ENCODE assay signal across 15 cellular contexts in the genomic region with DNA sequence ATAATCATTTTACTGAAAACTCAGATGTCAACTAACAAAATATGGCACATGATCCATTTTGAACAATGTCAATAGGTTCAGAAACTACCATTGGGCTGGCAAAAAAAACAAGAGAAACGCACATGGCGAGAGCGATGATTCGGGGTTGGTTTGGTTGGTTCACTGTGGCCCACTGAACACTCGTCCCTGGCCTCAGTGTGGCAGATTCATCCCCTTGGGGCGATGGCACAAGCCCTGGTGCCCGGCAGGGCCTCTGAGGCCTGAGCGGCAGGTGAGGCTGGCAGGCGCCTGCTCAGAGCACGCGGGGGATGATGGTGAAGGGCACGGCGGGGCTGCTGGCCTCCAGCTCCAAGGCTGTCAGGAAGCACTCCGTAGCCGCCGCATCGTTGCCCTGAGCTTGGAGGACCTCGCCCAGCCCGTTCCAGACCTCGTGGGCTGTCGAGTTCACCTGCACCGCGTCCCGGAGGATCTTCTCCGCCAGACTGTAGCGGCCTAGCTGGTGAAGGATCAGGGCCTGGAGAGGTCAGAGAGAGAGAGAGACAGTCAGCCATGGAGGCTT.
DNase-seq lines count a peak whose midpoint lies in the region; TF ChIP-seq lines count a peak whose summit lies in the region.
"Had no signal": no experiment of that assay in that cellular context is flagged by ENCODE, and none has a peak within 500 bp of the region (broad histone marks: within the 10 kb centered on the region; RNA-seq: fewer than 3 reads in every experiment).

No MANE protein-coding gene starts in this region.

- TF ChIP-seq CTCF in CD14-positive monocyte (IDR thresholded peaks at IDR 0.05) (no peak), chondrocyte (IDR thresholded peaks at IDR 0.05) (no peak), spleen (IDR thresholded peaks at IDR 0.05 in 8 of 11, conservative IDR thresholded peaks at IDR 0.05 in 3 of 11) (no peak), transverse colon (IDR thresholded peaks at IDR 0.05) (no peak)

- in situ Hi-C loops in transverse colon (cut with MboI; ENCODE audit: low pct_ligation_motif_present in 1 of 4, low pct_unique_long_range_greater_than_20kb in 1 of 4, low sequenced_read_pairs in 3 of 4) = no loop called here

- H3K9me3 Mint-ChIP-seq in CD14-positive monocyte (peaks cover 0 to 2% (median 0%) of the 10 kb centered on the region in 7 donors), chondrocyte (ENCODE audit: low read depth) (no peaks in the 10 kb centered on the region)
- H3K9me3 Mint-ChIP-seq: CD8-positive, alpha-beta T cell had no signal

- no peak overlapping the region for H2AK5ac ChIP-seq in neuronal stem cell (ENCODE audit: low read depth, low read length)

- H3K4me3 Mint-ChIP-seq in CD14-positive monocyte (no peak overlapping the region), chondrocyte (ENCODE audit: unreplicated experiment) (no peak overlapping the region)
- H3K4me3 Mint-ChIP-seq: CD8-positive, alpha-beta T cell had no signal

- H3K36me3 Mint-ChIP-seq in CD14-positive monocyte = no peaks in the 10 kb centered on the region
- H3K36me3 Mint-ChIP-seq in chondrocyte (ENCODE audit: low read depth) = peaks cover 10% of the 10 kb centered on the region
- H3K36me3 Mint-ChIP-seq: CD8-positive, alpha-beta T cell had no signal

- H3K14ac ChIP-seq in neuronal stem cell (ENCODE audit: low read length) = no peak overlapping the region

- peak overlapping the region; percentile 68 for H3K23ac ChIP-seq in neuronal stem cell (ENCODE audit: low read depth, low read length, poor library complexity)

- peak overlapping the region; percentile 70 for H4K91ac ChIP-seq in neuronal stem cell (ENCODE audit: low read depth, low read length, poor library complexity)

- H3K4me2 ChIP-seq in neuronal stem cell (ENCODE audit: insufficient read depth, low read length, poor library complexity, severe bottlenecking) = no peak overlapping the region
- H3K4me2 ChIP-seq: A549 had no signal

- H3K4me1 ChIP-seq in neuronal stem cell (ENCODE audit: control insufficient read depth in 2 of 2, insufficient read depth in 1 of 2, low read depth in 1 of 2, low read length in 2 of 2) (peaks cover 5 to 6% of the 10 kb centered on the region in 2 donors), spleen (peaks cover 0 to 18% (median 11%) of the 10 kb centered on the region in 6 donors), transverse colon (peaks cover 3 to 6% (median 4%) of the 10 kb centered on the region in 4 donors)
- H3K4me1 ChIP-seq: A549 had no signal

- H3K27ac Mint-ChIP-seq in CD14-positive monocyte (no peak overlapping the region), chondrocyte (ENCODE audit: unreplicated experiment) (no peak overlapping the region)
- H3K27ac Mint-ChIP-seq: CD8-positive, alpha-beta T cell had no signal

- H3K4me1 Mint-ChIP-seq in CD14-positive monocyte (no peaks in the 10 kb centered on the region), chondrocyte (ENCODE audit: low read depth) (peaks cover 16% of the 10 kb centered on the region)

- no peak overlapping the region for H2BK15ac ChIP-seq in neuronal stem cell (ENCODE audit: low read length)

- no peak overlapping the region for H3K27ac ChIP-seq in neuronal stem cell (replicated peaks; ENCODE audit: low read length)
- peak overlapping the region in 4 of 8 donors; percentile 30 to 48 (median 34) for H3K27ac ChIP-seq in spleen
- H3K27ac ChIP-seq in transverse colon = no peak overlapping the region
- H3K27ac ChIP-seq: A549, C4-2B had no signal

- H3K36me3 ChIP-seq in neuronal stem cell (replicated peaks in 1 of 2; ENCODE audit: control insufficient read depth in 2 of 2, insufficient read depth in 2 of 2, low read length in 2 of 2) (peaks cover 0 to 10% of the 10 kb centered on the region in 2 donors), spleen (peaks cover 0 to 33% (median 0%) of the 10 kb centered on the region in 6 donors), transverse colon (no peaks in the 10 kb centered on the region)
- H3K36me3 ChIP-seq: BE2C had no signal

- H3K27me3 Mint-ChIP-seq in CD14-positive monocyte (ENCODE audit: low read depth in 3 of 3) (peaks cover 0 to 7% (median 1%) of the 10 kb centered on the region in 3 donors), chondrocyte (ENCODE audit: low read depth) (no peaks in the 10 kb centered on the region)

- H2BK5ac ChIP-seq in neuronal stem cell (ENCODE audit: low read length) = no peak overlapping the region

- intact Hi-C loops in CD14-positive monocyte (cut with micrococcal nuclease) (no loop called here), spleen (cut with DNase I; ENCODE audit: low total_unique reads) (no loop called here), transverse colon (cut with DNase I; ENCODE audit: low total_unique reads) (no loop called here)

- H3K27me3 ChIP-seq in neuronal stem cell (ENCODE audit: control insufficient read depth in 3 of 3, insufficient read depth in 3 of 3, low read depth in 1 of 3, low read length in 3 of 3) = no peaks in the 10 kb centered on the region
- H3K27me3 ChIP-seq in spleen (replicated peaks in 1 of 7) = no peaks in the 10 kb centered on the region
- no peaks in the 10 kb centered on the region for H3K27me3 ChIP-seq in transverse colon
- H3K27me3 ChIP-seq: BE2C had no signal

- peak; percentile 33 for DNase-seq in CD14-positive monocyte (ENCODE audit: low spot score)
- DNase-seq in chondrocyte (ENCODE audit: low spot score) = peak; percentile 74
- DNase-seq in neuronal stem cell (ENCODE audit: low spot score) = no peak
- peak; percentile 74 for DNase-seq in spleen
- DNase-seq in dedifferentiated amniotic fluid mesenchymal stem cell (ENCODE audit: extremely low spot score) = no peak
- no peak for DNase-seq in NCI-H345 (lab: John Stamatoyannopoulos, UW)
- DNase-seq in transverse colon = no peak
- DNase-seq: BE2C; CD8-positive, alpha-beta T cell; COR-L47; DMS153; DMS79 treated with DMSO at 0.1 percent for 48 hours; EL had no signal

- peak overlapping the region; percentile 66 for H2BK120ac ChIP-seq in neuronal stem cell (ENCODE audit: low read depth, low read length)

- H2AFZ ChIP-seq in neuronal stem cell (ENCODE audit: low read length) = no peak overlapping the region

- TF ChIP-seq POLR2A in spleen (IDR thresholded peaks at IDR 0.05) (no peak), transverse colon (IDR thresholded peaks at IDR 0.05) (no peak)

- no peaks in the 10 kb centered on the region for H3K79me1 ChIP-seq in neuronal stem cell (ENCODE audit: low read depth, low read length)

- no peak overlapping the region for H3K4ac ChIP-seq in neuronal stem cell (ENCODE audit: low read length)

- no peak overlapping the region for H3K4me3 ChIP-seq in neuronal stem cell (ENCODE audit: low read length in 2 of 2)
- no peak overlapping the region for H3K4me3 ChIP-seq in spleen
- H3K4me3 ChIP-seq in transverse colon = no peak overlapping the region
- H3K4me3 ChIP-seq: A549 had no signal

- TF ChIP-seq EP300 in transverse colon (IDR thresholded peaks at IDR 0.05; ENCODE audit: low read depth) = no peak

- peak overlapping the region; percentile 59 for H3K18ac ChIP-seq in neuronal stem cell (ENCODE audit: low read length)

- WGBS in neuronal stem cell (ENCODE audit: extremely low coverage in 2 of 2, insufficient read length in 2 of 2, insufficient replicate concordance in 1 of 2), 2 donors = no CpG with 5 or more reads among the region's 26 CpGs
- WGBS in spleen, 5 donors = 82 to 94% (median 87%) methylated on average over 8 to 26 of the region's 26 CpGs
- 92 to 95% methylated on average over 14 to 26 of the region's 26 CpGs for WGBS in transverse colon (ENCODE audit: low coverage in 1 of 2), 2 donors

- peak overlapping the region; percentile 32 for H3K9ac ChIP-seq in neuronal stem cell (ENCODE audit: low read depth, low read length, poor library complexity)

- H4K8ac ChIP-seq in neuronal stem cell (ENCODE audit: low read depth, low read length) = no peak overlapping the region

- no peak overlapping the region for H2BK12ac ChIP-seq in neuronal stem cell (ENCODE audit: low read length)

- H3K9me3 ChIP-seq in neuronal stem cell (replicated peaks in 1 of 2; ENCODE audit: control insufficient read depth in 2 of 2, insufficient read depth in 1 of 2, low read depth in 1 of 2, low read length in 2 of 2) = peaks cover 0 to 2% of the 10 kb centered on the region in 2 donors
- no peaks in the 10 kb centered on the region for H3K9me3 ChIP-seq in spleen
- no peaks in the 10 kb centered on the region for H3K9me3 ChIP-seq in transverse colon
- H3K9me3 ChIP-seq: A549, BE2C had no signal

Comparison
In these comparisons a context has a peak if more than half of its experiments do, and no peak if none do; other contexts are left out.
1. DNase-seq: peak in CD14-positive monocyte (single experiment), chondrocyte (single experiment) and spleen (single experiment); none in neuronal stem cell (single experiment), dedifferentiated amniotic fluid mesenchymal stem cell (single experiment), NCI-H345 (single experiment) and transverse colon (single experiment).